Comparison of ENCODE assay signal across 8 cellular contexts in genomic region chr17:17151962-17152361, GRCh38. TPM values are rescaled to one million over a fixed set of nuclear protein-coding genes. Genes with fewer than 3 reads are reported as not detected.
A peak's percentile ranks its signal among the peaks of the same experiment; 100 is the strongest.
DNase-seq lines count a peak whose midpoint lies in the region; ATAC-seq and TF ChIP-seq lines count a peak whose summit lies in the region.

No MANE protein-coding gene starts in this region.

- no peaks in the 10 kb centered on the region for H3K9me3 Mint-ChIP-seq in stimulated activated naive B cell treated with anti-CD40 and anti-IgM and Interleukin-4, amounts not matched to agents 10 μg/mL and 1 μg/mL and 100 μg/mL, for 72 hours

- CTCF ChIA-PET in AG04450 (lab: Charles Lee), result interaction anchor here (1.6 to 2.0 kb wide), 2 partner anchors 10 to 154 kb away, joined by 5 to 12 read pairs; no protein-coding TSS in a partner anchor

- H3K27ac ChIP-seq in AG04450 (ENCODE audit: low read depth, low read length) (peak overlapping the region; percentile 78), body of pancreas (peak overlapping the region in 1 of 4 donors; percentile 7)

- H3K4me1 Mint-ChIP-seq in stimulated activated naive B cell treated with anti-CD40 and anti-IgM and Interleukin-4, amounts not matched to agents 10 μg/mL and 1 μg/mL and 100 μg/mL, for 72 hours, result peaks cover 7 to 8% of the 10 kb centered on the region in 2 donors

- no peaks in the 10 kb centered on the region for H3K27me3 Mint-ChIP-seq in stimulated activated naive B cell treated with anti-CD40 and anti-IgM and Interleukin-4, amounts not matched to agents 10 μg/mL and 1 μg/mL and 100 μg/mL, for 72 hours

- no peaks in the 10 kb centered on the region for H3K4me1 ChIP-seq in body of pancreas

- peaks cover 35 to 60% of the 10 kb centered on the region in 2 donors for H3K36me3 Mint-ChIP-seq in stimulated activated naive B cell treated with anti-CD40 and anti-IgM and Interleukin-4, amounts not matched to agents 10 μg/mL and 1 μg/mL and 100 μg/mL, for 72 hours

- H3K27me3 ChIP-seq in AG04450 (ENCODE audit: control insufficient read depth, insufficient read depth, low read length) (no peaks in the 10 kb centered on the region), body of pancreas (no peaks in the 10 kb centered on the region), kidney epithelial cell (ENCODE audit: control insufficient read depth, insufficient read depth, low read length) (no peaks in the 10 kb centered on the region)

- H3K27ac Mint-ChIP-seq in stimulated activated naive B cell treated with anti-CD40 and anti-IgM and Interleukin-4, amounts not matched to agents 10 μg/mL and 1 μg/mL and 100 μg/mL, for 72 hours, result peak overlapping the region; percentile 76

- POLR2A ChIA-PET in AG04450 (lab: Yijun Ruan, JAX), result no interaction called here

- no peaks in the 10 kb centered on the region for H3K9me3 ChIP-seq in AG04450 (ENCODE audit: control insufficient read depth, insufficient read depth, low read length)
- H3K9me3 ChIP-seq in body of pancreas, result no peaks in the 10 kb centered on the region

- DNase-seq in AG04450 (ENCODE audit: low read depth, low spot score) (peak; percentile 72), M059J (ENCODE audit: low read depth) (peak; percentile 98), body of pancreas (peak; percentile 46 to 77 (median 70)), kidney epithelial cell (ENCODE audit: low read depth) (peak; percentile 72), GDM1 (lab: John Stamatoyannopoulos, UW) (no peak), NOMO-1 (lab: John Stamatoyannopoulos, UW; ENCODE audit: unreplicated experiment in 2 of 2) (no peak)
- DNase-seq in stimulated activated naive B cell treated with anti-CD40 and anti-IgM and Interleukin-4, amounts not matched to agents 10 μg/mL and 1 μg/mL and 100 μg/mL, for 72 hours, result no peak

- TF ChIP-seq CTCF in AG04450 (IDR thresholded peaks at IDR 0.05; ENCODE audit: low read depth, low read length), result no peak
- TF ChIP-seq CTCF in body of pancreas (IDR thresholded peaks at IDR 0.05), result no peak
- TF ChIP-seq CTCF in kidney epithelial cell (IDR thresholded peaks at IDR 0.05; ENCODE audit: insufficient read depth, low read length, poor library complexity, severe bottlenecking), result no peak

- no peak for TF ChIP-seq POLR2A in body of pancreas (IDR thresholded peaks at IDR 0.05)

- H3K36me3 ChIP-seq in body of pancreas (replicated peaks in 1 of 2; ENCODE audit: insufficient read depth in 1 of 2, low read depth in 2 of 2), result peaks cover 0 to 20% of the 10 kb centered on the region in 2 donors
- H3K36me3 ChIP-seq in kidney epithelial cell (ENCODE audit: control insufficient read depth, insufficient read depth, low read length), result peaks cover 6% of the 10 kb centered on the region

- H3K4me3 ChIP-seq in AG04450 (ENCODE audit: low read depth, low read length) (no peak overlapping the region), body of pancreas (no peak overlapping the region), kidney epithelial cell (ENCODE audit: low read depth, low read length) (no peak overlapping the region)

- WGBS in body of pancreas, 2 donors, result 52 to 87% methylated on average over 3 to 8 of the region's 8 CpGs

- no peak overlapping the region for H3K4me3 Mint-ChIP-seq in stimulated activated naive B cell treated with anti-CD40 and anti-IgM and Interleukin-4, amounts not matched to agents 10 μg/mL and 1 μg/mL and 100 μg/mL, for 72 hours

- peak; percentile 59 for ATAC-seq in body of pancreas
- peak in 1 of 2 donors; percentile 31 for ATAC-seq in stimulated activated naive B cell treated with anti-CD40 and anti-IgM and Interleukin-4, amounts not matched to agents 10 μg/mL and 1 μg/mL and 100 μg/mL, for 72 hours (replicated peaks)
- no peak for ATAC-seq in HG03460 (IDR thresholded peaks at IDR 0.05; ENCODE audit: unreplicated experiment)

- intact Hi-C loops in body of pancreas (cut with DNase I), result no loop called here

RNA-seq across cellular contexts. Expression of gene PLD6, which starts 54.2 kb away (rescaled TPM):
- 1.6 and 1.7 TPM in 2 replicates for polyA plus RNA-seq in AG04450 (2011; rRNA removed)
- polyA minus RNA-seq in AG04450 (2011; rRNA and poly(A)+ RNA removed), result 1.3 and 2.2 TPM in 2 replicates
- not detected in 2 replicates for total RNA-seq in M059J (2014; rRNA removed; shearing (Covaris generic))
- total RNA-seq in body of pancreas, result 1 to 10 TPM; 3.6 to 6.6 TPM
- total RNA-seq in kidney epithelial cell, result 4.8 and 9.7 TPM in 2 replicates

Comparison
In these comparisons a context has a peak if more than half of its experiments do, and no peak if none do; other contexts are left out.
1. DNase-seq: peak in AG04450 (single experiment), M059J (single experiment), body of pancreas (4 of 4) and kidney epithelial cell (single experiment); none in stimulated activated naive B cell treated with anti-CD40 and anti-IgM and Interleukin-4, amounts not matched to agents 10 μg/mL and 1 μg/mL and 100 μg/mL, for 72 hours (single experiment), GDM1 (single experiment) and NOMO-1 (0 of 2).